In the genomic region with DNA sequence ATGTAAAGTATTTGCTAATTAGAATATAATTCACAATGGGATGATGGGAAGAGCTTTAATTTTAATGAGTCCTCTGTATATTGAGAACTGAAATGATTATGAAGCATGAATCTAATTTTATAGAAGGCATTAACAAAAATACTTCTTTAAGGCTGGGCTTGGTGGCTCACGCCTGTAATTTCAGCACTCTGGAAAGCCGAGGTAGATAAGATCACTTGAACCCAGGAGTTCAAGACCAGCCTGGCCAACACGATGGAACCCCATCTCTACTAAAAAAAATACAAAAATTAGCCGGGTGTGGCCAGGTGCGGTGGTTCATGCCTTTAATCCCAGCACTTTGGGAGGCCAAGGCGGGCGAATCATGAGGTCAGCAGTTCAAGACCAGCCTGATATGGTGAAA, we compare ENCODE assay signal across 17 cellular contexts. TPM values are rescaled to one million over a fixed set of nuclear protein-coding genes. Genes with fewer than 3 reads are reported as not detected.
DNase-seq lines count a peak whose midpoint lies in the region; ATAC-seq and TF ChIP-seq lines count a peak whose summit lies in the region.
"Had no signal": no experiment of that assay in that cellular context is flagged by ENCODE, and none has a peak within 500 bp of the region (broad histone marks: within the 10 kb centered on the region; RNA-seq: fewer than 3 reads in every experiment).

No MANE protein-coding gene starts in this region.

- DNase-seq in chondrocyte (ENCODE audit: low spot score) (peak; percentile 8), sigmoid colon (peak; percentile 28)
- DNase-seq: CD4-positive, CD25-positive, alpha-beta regulatory T cell; CD8-positive, alpha-beta T cell; DMS153; DND-41; H9; HFFc6 had no signal

- no peak for TF ChIP-seq CTCF in chondrocyte (IDR thresholded peaks at IDR 0.05)
- no peak for TF ChIP-seq CTCF in sigmoid colon (IDR thresholded peaks at IDR 0.05)

- H3K4me3 ChIP-seq in sigmoid colon: no peak overlapping the region
- H3K4me3 ChIP-seq: BLaER1, GM23338 had no signal

- H3K4me1 ChIP-seq in sigmoid colon: no peaks in the 10 kb centered on the region
- H3K4me1 ChIP-seq: BLaER1, Caco-2 had no signal

- no peaks in the 10 kb centered on the region for H3K4me1 Mint-ChIP-seq in chondrocyte (ENCODE audit: low read depth)
- H3K4me1 Mint-ChIP-seq: GM23338, H9 had no signal

- TF ChIP-seq POLR2A in sigmoid colon (IDR thresholded peaks at IDR 0.05): no peak

- no peak for ATAC-seq in HG03025 (IDR thresholded peaks at IDR 0.05; ENCODE audit: low FRiP score, unreplicated experiment)
- ATAC-seq in SK-N-SH treated with all-trans-retinoic acid at 6 μM for 48 hours: no peak
- no peak for ATAC-seq in GM21390 (IDR thresholded peaks at IDR 0.05; ENCODE audit: unreplicated experiment)
- ATAC-seq: CD8-positive, alpha-beta T cell; GM23338 had no signal

- H3K27me3 Mint-ChIP-seq in chondrocyte (ENCODE audit: low read depth): no peaks in the 10 kb centered on the region
- H3K27me3 Mint-ChIP-seq: B cell; CD4-positive, CD25-positive, alpha-beta regulatory T cell had no signal

- intact Hi-C loops in sigmoid colon (cut with DNase I): no loop called here

- TF ChIP-seq EP300 in Ishikawa (IDR thresholded peaks at IDR 0.05; ENCODE audit: borderline replicate concordance): no peak
- no peak for TF ChIP-seq EP300 in sigmoid colon (IDR thresholded peaks at IDR 0.05)

- H3K9me3 Mint-ChIP-seq in chondrocyte (ENCODE audit: low read depth): no peaks in the 10 kb centered on the region
- H3K9me3 Mint-ChIP-seq: CD4-positive, CD25-positive, alpha-beta regulatory T cell; CD8-positive, alpha-beta T cell; GM23338; H9; HFFc6 had no signal

- H3K4me3 Mint-ChIP-seq in chondrocyte (ENCODE audit: unreplicated experiment): no peak overlapping the region
- H3K4me3 Mint-ChIP-seq: B cell; CD4-positive, CD25-positive, alpha-beta regulatory T cell; CD8-positive, alpha-beta T cell; GM23338; H9; HFFc6 had no signal

- H3K27ac ChIP-seq in sigmoid colon: no peak overlapping the region
- H3K27ac ChIP-seq: BLaER1, C4-2B had no signal

- WGBS in sigmoid colon, 2 donors: 86 to 93% methylated on average over 7 of the region's 7 CpGs

- H3K27me3 ChIP-seq in sigmoid colon: no peaks in the 10 kb centered on the region
- H3K27me3 ChIP-seq: BLaER1 had no signal

- no peaks in the 10 kb centered on the region for H3K9me3 ChIP-seq in sigmoid colon
- H3K9me3 ChIP-seq: BLaER1, Caco-2 had no signal

- H3K36me3 ChIP-seq in sigmoid colon: peaks cover 14 to 71% (median 17%) of the 10 kb centered on the region in 4 donors

- H3K36me3 Mint-ChIP-seq in chondrocyte (ENCODE audit: low read depth): peaks cover 15% of the 10 kb centered on the region

- no peak overlapping the region for H3K27ac Mint-ChIP-seq in chondrocyte (ENCODE audit: unreplicated experiment)
- H3K27ac Mint-ChIP-seq: B cell; CD4-positive, CD25-positive, alpha-beta regulatory T cell; CD8-positive, alpha-beta T cell; GM23338; H9; HFFc6 had no signal

- no peak for TF ChIP-seq RAD21 in Ishikawa (IDR thresholded peaks at IDR 0.05; ENCODE audit: low read depth)

TF ChIP-seq in Ishikawa, 13 proteins besides CTCF, POLR2A, EP300 and RAD21:
- TF ChIP-seq FOXM1 (IDR thresholded peaks at IDR 0.05; ENCODE audit: borderline replicate concordance, low read depth) (no peak), NFIC (IDR thresholded peaks at IDR 0.05) (no peak)
- TF ChIP-seq, protein P1, sequence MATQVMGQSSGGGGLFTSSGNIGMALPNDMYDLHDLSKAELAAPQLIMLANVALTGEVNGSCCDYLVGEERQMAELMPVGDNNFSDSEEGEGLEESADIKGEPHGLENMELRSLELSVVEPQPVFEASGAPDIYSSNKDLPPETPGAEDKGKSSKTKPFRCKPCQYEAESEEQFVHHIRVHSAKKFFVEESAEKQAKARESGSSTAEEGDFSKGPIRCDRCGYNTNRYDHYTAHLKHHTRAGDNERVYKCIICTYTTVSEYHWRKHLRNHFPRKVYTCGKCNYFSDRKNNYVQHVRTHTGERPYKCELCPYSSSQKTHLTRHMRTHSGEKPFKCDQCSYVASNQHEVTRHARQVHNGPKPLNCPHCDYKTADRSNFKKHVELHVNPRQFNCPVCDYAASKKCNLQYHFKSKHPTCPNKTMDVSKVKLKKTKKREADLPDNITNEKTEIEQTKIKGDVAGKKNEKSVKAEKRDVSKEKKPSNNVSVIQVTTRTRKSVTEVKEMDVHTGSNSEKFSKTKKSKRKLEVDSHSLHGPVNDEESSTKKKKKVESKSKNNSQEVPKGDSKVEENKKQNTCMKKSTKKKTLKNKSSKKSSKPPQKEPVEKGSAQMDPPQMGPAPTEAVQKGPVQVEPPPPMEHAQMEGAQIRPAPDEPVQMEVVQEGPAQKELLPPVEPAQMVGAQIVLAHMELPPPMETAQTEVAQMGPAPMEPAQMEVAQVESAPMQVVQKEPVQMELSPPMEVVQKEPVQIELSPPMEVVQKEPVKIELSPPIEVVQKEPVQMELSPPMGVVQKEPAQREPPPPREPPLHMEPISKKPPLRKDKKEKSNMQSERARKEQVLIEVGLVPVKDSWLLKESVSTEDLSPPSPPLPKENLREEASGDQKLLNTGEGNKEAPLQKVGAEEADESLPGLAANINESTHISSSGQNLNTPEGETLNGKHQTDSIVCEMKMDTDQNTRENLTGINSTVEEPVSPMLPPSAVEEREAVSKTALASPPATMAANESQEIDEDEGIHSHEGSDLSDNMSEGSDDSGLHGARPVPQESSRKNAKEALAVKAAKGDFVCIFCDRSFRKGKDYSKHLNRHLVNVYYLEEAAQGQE (IDR thresholded peaks at IDR 0.05; ENCODE audit: low read depth): peak; percentile 19; the same call in 1 of the 2 replicates

TF ChIP-seq in SK-N-SH treated with all-trans-retinoic acid at 6 μM for 48 hours, 23 proteins besides CTCF, POLR2A, EP300 and RAD21 (continues in another document):
- TF ChIP-seq ESRRG (CRISPR knock-in tag; IDR thresholded peaks at IDR 0.05): no peak
- TF ChIP-seq TCF4 (CRISPR knock-in tag; IDR thresholded peaks at IDR 0.05; ENCODE audit: borderline replicate concordance): no peak
- TF ChIP-seq ARNTL (CRISPR knock-in tag; IDR thresholded peaks at IDR 0.05; ENCODE audit: borderline replicate concordance, low read depth): no peak
- no peak for TF ChIP-seq OSR1 (CRISPR knock-in tag; IDR thresholded peaks at IDR 0.05)
- TF ChIP-seq ZNF8 (CRISPR knock-in tag; IDR thresholded peaks at IDR 0.05): no peak
- TF ChIP-seq BACH2 (CRISPR knock-in tag; IDR thresholded peaks at IDR 0.05; ENCODE audit: borderline replicate concordance): no peak
- TF ChIP-seq PATZ1 (CRISPR knock-in tag; IDR thresholded peaks at IDR 0.05; ENCODE audit: borderline replicate concordance): no peak
- no peak for TF ChIP-seq ZFP3 (CRISPR knock-in tag; IDR thresholded peaks at IDR 0.05)
- no peak for TF ChIP-seq CREB5 (CRISPR knock-in tag; IDR thresholded peaks at IDR 0.05; ENCODE audit: low read depth)
- no peak for TF ChIP-seq PPARA (CRISPR knock-in tag; IDR thresholded peaks at IDR 0.05; ENCODE audit: borderline replicate concordance)
- TF ChIP-seq ZNF565 (CRISPR knock-in tag; conservative IDR thresholded peaks at IDR 0.05; ENCODE audit: low read depth): no peak
- TF ChIP-seq ISL1 (CRISPR knock-in tag; IDR thresholded peaks at IDR 0.05): no peak
- TF ChIP-seq, protein P2, sequence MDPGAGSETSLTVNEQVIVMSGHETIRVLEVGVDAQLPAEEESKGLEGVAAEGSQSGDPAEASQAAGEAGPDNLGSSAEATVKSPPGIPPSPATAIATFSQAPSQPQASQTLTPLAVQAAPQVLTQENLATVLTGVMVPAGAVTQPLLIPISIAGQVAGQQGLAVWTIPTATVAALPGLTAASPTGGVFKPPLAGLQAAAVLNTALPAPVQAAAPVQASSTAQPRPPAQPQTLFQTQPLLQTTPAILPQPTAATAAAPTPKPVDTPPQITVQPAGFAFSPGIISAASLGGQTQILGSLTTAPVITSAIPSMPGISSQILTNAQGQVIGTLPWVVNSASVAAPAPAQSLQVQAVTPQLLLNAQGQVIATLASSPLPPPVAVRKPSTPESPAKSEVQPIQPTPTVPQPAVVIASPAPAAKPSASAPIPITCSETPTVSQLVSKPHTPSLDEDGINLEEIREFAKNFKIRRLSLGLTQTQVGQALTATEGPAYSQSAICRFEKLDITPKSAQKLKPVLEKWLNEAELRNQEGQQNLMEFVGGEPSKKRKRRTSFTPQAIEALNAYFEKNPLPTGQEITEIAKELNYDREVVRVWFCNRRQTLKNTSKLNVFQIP (CRISPR knock-in tag; IDR thresholded peaks at IDR 0.05; ENCODE audit: borderline replicate concordance, low read depth): no peak

RNA-seq across cellular contexts. Expression of gene CDK12, which starts 12.0 kb away (rescaled TPM):
- total RNA-seq in chondrocyte (43.0 to 55.1 TPM (median 44.2 TPM) in 3 replicates), sigmoid colon (10 to 100 TPM; 24.3 to 46.0 (median 32.7) TPM)
- 10 to 100 TPM in 1 of 3 donors, 1 to 10 TPM in 2; 5.4 to 24.2 (median 9.2) TPM for polyA plus RNA-seq in sigmoid colon

RNA-seq across cellular contexts. Expression of gene MED1, which starts 22.2 kb away (rescaled TPM):
- total RNA-seq in chondrocyte (37.3 to 43.0 TPM (median 39.2 TPM) in 3 replicates), sigmoid colon (10 to 100 TPM; 16.8 to 22.5 (median 20.4) TPM)
- polyA plus RNA-seq in sigmoid colon: 10 to 100 TPM in 1 of 3 donors, 1 to 10 TPM in 2; 4.2 to 18.6 (median 5.4) TPM
